In the genomic region with DNA sequence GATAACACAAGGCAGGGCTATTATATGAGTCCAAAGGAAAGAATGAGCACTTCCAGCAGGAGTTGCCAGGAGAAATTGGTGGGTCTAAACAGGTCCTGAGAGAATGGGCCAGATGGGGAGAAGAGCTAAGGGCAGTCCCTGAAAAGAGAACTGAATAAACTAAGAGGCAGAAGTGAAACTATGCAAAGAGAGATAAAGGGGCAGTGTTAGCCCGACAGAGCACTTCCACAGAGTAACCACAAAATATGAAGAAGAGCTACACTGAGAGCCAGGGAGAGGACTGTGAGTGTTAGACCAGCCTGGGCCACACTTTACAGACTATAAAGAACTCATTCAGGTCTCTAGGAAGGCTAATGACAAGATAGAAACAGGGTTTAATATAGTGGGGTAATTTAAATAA, we compare ENCODE assay signal across 9 cellular contexts. TPM values are rescaled to one million over a fixed set of nuclear protein-coding genes. Genes with fewer than 3 reads are reported as not detected.
A peak's percentile ranks its signal among the peaks of the same experiment; 100 is the strongest.
DNase-seq lines count a peak whose midpoint lies in the region; ATAC-seq and TF ChIP-seq lines count a peak whose summit lies in the region.
"Had no signal": no experiment of that assay in that cellular context is flagged by ENCODE, and none has a peak within 500 bp of the region (broad histone marks: within the 10 kb centered on the region; RNA-seq: fewer than 3 reads in every experiment).

No MANE protein-coding gene starts in this region.

- TF ChIP-seq CTCF in gastroesophageal sphincter (IDR thresholded peaks at IDR 0.05) (no peak), nephron progenitor cell (IDR thresholded peaks at IDR 0.05) (no peak)

- H3K36me3 ChIP-seq in gastroesophageal sphincter (peaks cover 0 to 5% of the 10 kb centered on the region in 2 donors), MG63 (no peaks in the 10 kb centered on the region)
- H3K36me3 ChIP-seq: ascending aorta had no signal

- H3K27me3 Mint-ChIP-seq in nephron progenitor cell (ENCODE audit: low read depth, poor library complexity): peaks cover 4% of the 10 kb centered on the region

- no peaks in the 10 kb centered on the region for H3K36me3 Mint-ChIP-seq in nephron progenitor cell (ENCODE audit: low read depth)

- no peaks in the 10 kb centered on the region for H3K27me3 ChIP-seq in gastroesophageal sphincter
- no peaks in the 10 kb centered on the region for H3K27me3 ChIP-seq in MG63
- H3K27me3 ChIP-seq: ascending aorta had no signal

- ATAC-seq in HG02973 (IDR thresholded peaks at IDR 0.05; ENCODE audit: unreplicated experiment) (peak; percentile 99), gastroesophageal sphincter (no peak)

- WGBS in gastroesophageal sphincter (ENCODE audit: low coverage in 1 of 2), 2 donors: 50% methylated on average over 1 of the region's 1 CpG; no CpG with 5 or more reads in 1 of the 2 donors

- no peak for TF ChIP-seq EP300 in gastroesophageal sphincter (IDR thresholded peaks at IDR 0.05)

- no peak overlapping the region for H3K27ac Mint-ChIP-seq in nephron progenitor cell

- H3K4me1 Mint-ChIP-seq in nephron progenitor cell: no peaks in the 10 kb centered on the region

- no peaks in the 10 kb centered on the region for H3K9me3 ChIP-seq in gastroesophageal sphincter
- H3K9me3 ChIP-seq in MG63: no peaks in the 10 kb centered on the region
- H3K9me3 ChIP-seq: ascending aorta had no signal

- H3K4me1 ChIP-seq in gastroesophageal sphincter: peaks cover 0 to 7% (median 0%) of the 10 kb centered on the region in 3 donors
- H3K4me1 ChIP-seq: ascending aorta had no signal

- H3K4me3 Mint-ChIP-seq in nephron progenitor cell: no peak overlapping the region

- H3K4me3 ChIP-seq in gastroesophageal sphincter: no peak overlapping the region
- no peak overlapping the region for H3K4me3 ChIP-seq in MG63
- H3K4me3 ChIP-seq: ascending aorta had no signal

- H3K27ac ChIP-seq in gastroesophageal sphincter: no peak overlapping the region
- H3K27ac ChIP-seq: ascending aorta had no signal

- H3K9me3 Mint-ChIP-seq in nephron progenitor cell: no peaks in the 10 kb centered on the region

- no peak for TF ChIP-seq POLR2A in gastroesophageal sphincter (IDR thresholded peaks at IDR 0.05)

- DNase-seq in GM19238 (ENCODE audit: insufficient read length, low spot score) (peak; percentile 42), SIG-M5 treated with dmso at 0.1 percent for 504 hours (lab: John Stamatoyannopoulos, UW; ENCODE audit: unreplicated experiment) (peak; percentile 92), putamen (ENCODE audit: low spot score) (peak; percentile 12), ureter (ENCODE audit: low spot score) (no peak), nephron progenitor cell (no peak), MG63 (no peak)

RNA-seq across cellular contexts. Expression of gene RALGAPA2, which starts 43.8 kb away (rescaled TPM):
- 107 TPM for total RNA-seq in ureter
- 10 to 100 TPM; 18.4 to 27.4 (median 25.2) TPM for total RNA-seq in gastroesophageal sphincter
- 0.53 and 4.8 TPM in 2 replicates for total RNA-seq in MG63 (2014; rRNA removed; shearing (Covaris generic); ENCODE audit: low replicate concordance)

Comparison
In these comparisons a context has a peak if more than half of its experiments do, and no peak if none do; other contexts are left out.
1. DNase-seq: peak in GM19238 (single experiment), SIG-M5 treated with dmso at 0.1 percent for 504 hours (single experiment) and putamen (single experiment); none in ureter (single experiment), nephron progenitor cell (single experiment) and MG63 (single experiment).